ENCODE assay signal across 8 cellular contexts in the genomic region with DNA sequence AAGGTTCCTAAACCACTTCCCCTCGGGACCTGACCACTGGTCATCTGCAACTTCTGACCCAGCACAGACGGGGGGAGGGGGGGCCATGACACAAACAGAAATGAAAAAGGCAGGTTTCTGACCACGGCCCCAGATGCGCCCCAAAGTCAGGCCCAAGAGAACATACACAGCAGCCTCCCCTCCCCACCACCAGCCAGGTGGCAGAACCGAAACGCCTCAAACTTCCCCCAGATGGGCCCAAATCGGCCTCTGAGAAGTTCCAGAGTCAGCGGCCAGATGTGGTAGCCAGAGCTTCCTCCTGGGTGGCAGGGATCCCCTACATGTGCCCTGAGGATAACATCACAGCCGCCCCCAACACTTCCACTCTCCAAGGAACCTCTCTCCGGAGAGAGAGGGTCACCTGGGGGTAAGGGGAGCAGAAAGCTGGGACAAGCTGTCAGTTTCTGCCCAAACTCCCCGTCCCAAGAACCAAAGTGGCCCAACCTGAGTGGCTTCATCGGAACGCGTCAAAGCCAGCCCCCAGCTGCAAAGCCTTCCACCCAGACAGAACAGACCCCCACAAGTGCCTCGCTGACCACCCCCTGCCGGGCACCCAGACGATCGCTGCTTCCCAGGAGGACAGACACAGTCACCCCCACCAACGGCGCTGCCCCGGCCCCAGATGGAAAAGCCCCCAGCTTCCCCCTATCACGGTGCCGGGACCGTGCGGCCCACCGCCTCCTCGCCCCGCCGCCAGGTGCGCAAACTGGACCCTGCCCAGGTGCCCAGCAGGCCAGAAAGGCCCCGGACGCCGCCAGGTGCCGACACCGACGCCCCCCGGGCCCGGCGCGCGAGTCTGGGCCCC. TPM values are rescaled to one million over a fixed set of nuclear protein-coding genes. Genes with fewer than 3 reads are reported as not detected.
DNase-seq lines count a peak whose midpoint lies in the region; ATAC-seq and TF ChIP-seq lines count a peak whose summit lies in the region.

No MANE protein-coding gene starts in this region.

- CTCF ChIA-PET in activated B cell treated with CpG ODN at 0.5 μM for 24 hours (lab: Charles Lee), result interaction anchor here (0.6 to 3.0 kb wide), 14 partner anchors 11 to 345 kb away, joined by 3 to 14 read pairs (median 4); partner anchors contain the start of genes FKBP8, KXD1, REX1BD and UBA52

- peak overlapping the region; percentile 95 for H3K27ac ChIP-seq in cardiac muscle cell

- intact Hi-C loops in cardiac septum (cut with DNase I), result loop anchor here (5.0 kb wide), 2 partner anchors 36 to 44 kb away; partner anchors contain the start of gene KXD1
- intact Hi-C loops in activated B cell treated with CpG ODN at 0.5 μM for 24 hours (cut with micrococcal nuclease), result loop anchor here (1.0 to 5.0 kb wide), 8 partner anchors 68 to 671 kb away; partner anchors contain the start of genes BORCS8, IFI30, MPV17L2 and RFXANK

- peak; percentile 25 to 34 for DNase-seq in cardiac muscle cell (ENCODE audit: low read depth in 1 of 2, low spot score in 1 of 2)
- no peak for DNase-seq in cardiac septum (ENCODE audit: low spot score)
- DNase-seq in activated B cell treated with CpG ODN at 0.5 μM for 24 hours, result peak; percentile 54
- peak; percentile 30 for DNase-seq in endothelial cell (ENCODE audit: low spot score)
- DNase-seq in naive thymus-derived CD8-positive, alpha-beta T cell, result peak in 5 of 10 donors; percentile 21 to 29 (median 22)
- DNase-seq in NCI-H1930 (lab: John Stamatoyannopoulos, UW), result no peak

- ATAC-seq in activated B cell treated with CpG ODN at 0.5 μM for 24 hours (ENCODE audit: low read depth) (no peak), GM18909 (IDR thresholded peaks at IDR 0.05; ENCODE audit: poor library complexity, unreplicated experiment) (no peak), GM21723 (IDR thresholded peaks at IDR 0.05; ENCODE audit: unreplicated experiment) (no peak)
- no peak for ATAC-seq in naive thymus-derived CD8-positive, alpha-beta T cell

- peak overlapping the region; percentile 95 for H3K4me3 ChIP-seq in cardiac muscle cell

- TF ChIP-seq CTCF in cardiac muscle cell (IDR thresholded peaks at IDR 0.05; ENCODE audit: low read depth, low read length), result no peak
- TF ChIP-seq CTCF in activated B cell treated with CpG ODN at 0.5 μM for 24 hours (IDR thresholded peaks at IDR 0.05), result no peak
- TF ChIP-seq CTCF in endothelial cell (IDR thresholded peaks at IDR 0.05; ENCODE audit: unreplicated experiment), result no peak

- peaks cover 14% of the 10 kb centered on the region for H3K4me1 ChIP-seq in cardiac muscle cell (ENCODE audit: low read depth)

- no peaks in the 10 kb centered on the region for H3K27me3 ChIP-seq in cardiac muscle cell

- H3K4me1 Mint-ChIP-seq in activated B cell treated with CpG ODN at 0.5 μM for 24 hours (peaks cover 24% of the 10 kb centered on the region), endothelial cell (ENCODE audit: unreplicated experiment) (peaks cover 11% of the 10 kb centered on the region)
- peaks cover 10 to 41% (median 33%) of the 10 kb centered on the region in 4 donors for H3K4me1 Mint-ChIP-seq in naive thymus-derived CD8-positive, alpha-beta T cell

- H3K27me3 Mint-ChIP-seq in activated B cell treated with CpG ODN at 0.5 μM for 24 hours, result no peaks in the 10 kb centered on the region
- peaks cover 9% of the 10 kb centered on the region for H3K27me3 Mint-ChIP-seq in endothelial cell (ENCODE audit: unreplicated experiment)
- no peaks in the 10 kb centered on the region for H3K27me3 Mint-ChIP-seq in naive thymus-derived CD8-positive, alpha-beta T cell

- POLR2A ChIA-PET in activated B cell treated with CpG ODN at 0.5 μM for 24 hours (lab: Charles Lee), result interaction anchor here (0.6 to 5.1 kb wide), 19 partner anchors 21 to 398 kb away, joined by 3 to 77 read pairs (median 4); partner anchors contain the start of genes COPE, DDX49, FKBP8 and JUND
- POLR2A ChIA-PET in naive thymus-derived CD8-positive, alpha-beta T cell (lab: Charles Lee), result interaction anchor here (0.6 to 5.9 kb wide), 17 partner anchors 12 to 476 kb away, joined by 3 to 71 read pairs (median 6); partner anchors contain the start of genes COPE, DDX49, FKBP8 and JUND

- peak overlapping the region; percentile 90 for H3K27ac Mint-ChIP-seq in activated B cell treated with CpG ODN at 0.5 μM for 24 hours
- peak overlapping the region; percentile 96 for H3K27ac Mint-ChIP-seq in endothelial cell (ENCODE audit: unreplicated experiment)
- H3K27ac Mint-ChIP-seq in naive thymus-derived CD8-positive, alpha-beta T cell, result peak overlapping the region; percentile 82 to 99 (median 94)

- H3K9me3 ChIP-seq in cardiac muscle cell (ENCODE audit: low read depth), result no peaks in the 10 kb centered on the region

- peaks cover 11% of the 10 kb centered on the region for H3K36me3 Mint-ChIP-seq in activated B cell treated with CpG ODN at 0.5 μM for 24 hours (ENCODE audit: low read depth)
- no peaks in the 10 kb centered on the region for H3K36me3 Mint-ChIP-seq in endothelial cell (ENCODE audit: low read depth, unreplicated experiment)
- H3K36me3 Mint-ChIP-seq in naive thymus-derived CD8-positive, alpha-beta T cell, result no peaks in the 10 kb centered on the region

- no peaks in the 10 kb centered on the region for H3K36me3 ChIP-seq in cardiac muscle cell

- H3K4me3 Mint-ChIP-seq in activated B cell treated with CpG ODN at 0.5 μM for 24 hours (peak overlapping the region; percentile 98), endothelial cell (ENCODE audit: unreplicated experiment) (peak overlapping the region; percentile 97)
- H3K4me3 Mint-ChIP-seq in naive thymus-derived CD8-positive, alpha-beta T cell, result peak overlapping the region; percentile 86 to 99 (median 94)

- no peaks in the 10 kb centered on the region for H3K9me3 Mint-ChIP-seq in activated B cell treated with CpG ODN at 0.5 μM for 24 hours
- no peaks in the 10 kb centered on the region for H3K9me3 Mint-ChIP-seq in endothelial cell (ENCODE audit: unreplicated experiment)
- no peaks in the 10 kb centered on the region for H3K9me3 Mint-ChIP-seq in naive thymus-derived CD8-positive, alpha-beta T cell

RNA-seq across cellular contexts. Expression of gene ELL, which starts 0.8 kb away (rescaled TPM):
- 19.4 and 20.7 TPM in 2 replicates for total RNA-seq in cardiac muscle cell
- polyA plus RNA-seq in cardiac muscle cell, result 14.8 and 18.2 TPM in 2 replicates
- 9.9 TPM for total RNA-seq in cardiac septum
- 29.0 and 32.6 TPM in 2 replicates for total RNA-seq in activated B cell treated with CpG ODN at 0.5 μM for 24 hours
- 11.0 TPM for total RNA-seq in endothelial cell (ENCODE audit: unreplicated experiment)
- 10 to 100 TPM; 23.7 to 24.1 TPM for total RNA-seq in naive thymus-derived CD8-positive, alpha-beta T cell
- 10 to 100 TPM in 1 of 3 donors, 1 to 10 TPM in 2; 7.6 to 11.0 (median 9.3) TPM for polyA plus RNA-seq in naive thymus-derived CD8-positive, alpha-beta T cell

RNA-seq across cellular contexts. Expression of gene FKBP8, which starts 22.3 kb away (rescaled TPM):
- total RNA-seq in cardiac muscle cell (514 and 568 TPM in 2 replicates), cardiac septum (161 TPM), activated B cell treated with CpG ODN at 0.5 μM for 24 hours (133 and 140 TPM in 2 replicates), endothelial cell (ENCODE audit: unreplicated experiment) (229 TPM)
- 398 and 473 TPM in 2 replicates for polyA plus RNA-seq in cardiac muscle cell
- total RNA-seq in naive thymus-derived CD8-positive, alpha-beta T cell, result 100 to 1,000 TPM; 235 to 236 TPM
- 100 to 1,000 TPM in 2 of 3 donors, 10 to 100 TPM in 1; 87.0 to 125 (median 106) TPM for polyA plus RNA-seq in naive thymus-derived CD8-positive, alpha-beta T cell

RNA-seq across cellular contexts. Expression of gene KXD1, which starts 36.6 kb away (rescaled TPM):
- total RNA-seq in cardiac muscle cell (137 and 160 TPM in 2 replicates), cardiac septum (59.6 TPM), activated B cell treated with CpG ODN at 0.5 μM for 24 hours (82.2 and 88.8 TPM in 2 replicates), endothelial cell (ENCODE audit: unreplicated experiment) (105 TPM)
- polyA plus RNA-seq in cardiac muscle cell, result 111 and 127 TPM in 2 replicates
- 10 to 100 TPM; 96.2 to 97.9 TPM for total RNA-seq in naive thymus-derived CD8-positive, alpha-beta T cell
- 10 to 100 TPM; 68.3 to 80.2 (median 79.4) TPM for polyA plus RNA-seq in naive thymus-derived CD8-positive, alpha-beta T cell

RNA-seq across cellular contexts. Expression of gene UBA52, which starts 50.6 kb away (rescaled TPM):
- total RNA-seq in cardiac muscle cell, result 387 and 390 TPM in 2 replicates
- polyA plus RNA-seq in cardiac muscle cell, result 415 and 457 TPM in 2 replicates
- total RNA-seq in cardiac septum, result 573 TPM
- total RNA-seq in activated B cell treated with CpG ODN at 0.5 μM for 24 hours, result 1,962 and 2,164 TPM in 2 replicates
- 1,465 TPM for total RNA-seq in endothelial cell (ENCODE audit: unreplicated experiment)
- 1,000 to 10,000 TPM; 1,986 to 2,036 TPM for total RNA-seq in naive thymus-derived CD8-positive, alpha-beta T cell
- polyA plus RNA-seq in naive thymus-derived CD8-positive, alpha-beta T cell, result 1,000 to 10,000 TPM; 1,743 to 2,077 (median 1,903) TPM

Comparison
In these comparisons a context has a peak if more than half of its experiments do, and no peak if none do; other contexts are left out.
1. DNase-seq: peak in cardiac muscle cell (2 of 2), activated B cell treated with CpG ODN at 0.5 μM for 24 hours (single experiment) and endothelial cell (single experiment); none in cardiac septum (single experiment) and NCI-H1930 (0 of 2).
2. Peak in every context shown above with its lines, with median percentiles within 50 percentile points of each other: H3K27ac Mint-ChIP-seq and H3K4me3 Mint-ChIP-seq.